In genomic region chr12:107685360-107686248, GRCh38 we compare ENCODE assay signal across 1 cellular context.
A peak's percentile ranks its signal among the peaks of the same experiment; 100 is the strongest.
TF ChIP-seq lines count a peak whose summit lies in the region.

TSS of gene PWP1 (plus strand) at chr12:107685799. CDS start at chr12:107685900, 101 bp downstream.

TF ChIP-seq in K562, 482 proteins besides CTCF, POLR2A, EP300 and RAD21 (continued from another document and continues in another):
- no peak for TF ChIP-seq ZNF224 (CRISPR knock-in tag; IDR thresholded peaks at IDR 0.05)
- TF ChIP-seq ZNF449 (CRISPR knock-in tag; IDR thresholded peaks at IDR 0.05), result no peak
- no peak for TF ChIP-seq SMARCA5 (IDR thresholded peaks at IDR 0.05)
- peak; percentile 18 for TF ChIP-seq ASH1L (IDR thresholded peaks at IDR 0.05; ENCODE audit: borderline replicate concordance, low read depth, partially characterized antibody)
- peak; percentile 93 for TF ChIP-seq RBFOX2 (IDR thresholded peaks at IDR 0.05; ENCODE audit: low read depth, low read length)
- 0 out of 2 replicates have a peak, but pooled peaks have one; percentile 36 for TF ChIP-seq KLF6 (CRISPR knock-in tag; IDR thresholded peaks at IDR 0.05; ENCODE audit: borderline replicate concordance)
- TF ChIP-seq ZNF263 (CRISPR knock-in tag; IDR thresholded peaks at IDR 0.05; ENCODE audit: borderline replicate concordance), result 0 out of 2 replicates have a peak, but pooled peaks have one; percentile 51
- TF ChIP-seq NR0B1 (IDR thresholded peaks at IDR 0.05; ENCODE audit: partially characterized antibody), result no peak
- TF ChIP-seq HCFC1 (IDR thresholded peaks at IDR 0.05; ENCODE audit: low read depth, low read length), result peak; percentile 87
- TF ChIP-seq ZHX1 (conservative IDR thresholded peaks at IDR 0.05; ENCODE audit: low read length), result 0 out of 2 replicates have a peak, but pooled peaks have one; percentile 69
- 0 out of 2 replicates have a peak, but pooled peaks have one; percentile 27 for TF ChIP-seq CHD2 (IDR thresholded peaks at IDR 0.05; ENCODE audit: low read depth, low read length)
- TF ChIP-seq MBD2 (IDR thresholded peaks at IDR 0.05; ENCODE audit: borderline replicate concordance, low read depth), result peak; percentile 67
- no peak for TF ChIP-seq HNRNPLL (IDR thresholded peaks at IDR 0.05; ENCODE audit: low read depth, low read length, poor library complexity, severe bottlenecking)
- no peak for TF ChIP-seq BRD9 (IDR thresholded peaks at IDR 0.05; ENCODE audit: low read depth, partially characterized antibody)
- no peak for TF ChIP-seq ZNF277 (CRISPR knock-in tag; IDR thresholded peaks at IDR 0.05; ENCODE audit: borderline replicate concordance)
- peak; percentile 75; the same call in 1 of the 2 replicates for TF ChIP-seq JUN (IDR thresholded peaks at IDR 0.05; ENCODE audit: borderline replicate concordance, low read depth, low read length)
- peak; percentile 66; the same call in 1 of the 2 replicates for TF ChIP-seq JUN (CRISPR knock-in tag; IDR thresholded peaks at IDR 0.05; ENCODE audit: borderline replicate concordance)
- peak; percentile 67; the same call in 1 of the 2 replicates for TF ChIP-seq PML (IDR thresholded peaks at IDR 0.05; ENCODE audit: low read length)
- peak; percentile 79 for TF ChIP-seq SP1 (CRISPR knock-in tag; IDR thresholded peaks at IDR 0.05)
- no peak for TF ChIP-seq ZNF239 (CRISPR knock-in tag; IDR thresholded peaks at IDR 0.05)
- TF ChIP-seq WHSC1 (IDR thresholded peaks at IDR 0.05; ENCODE audit: low read length), result no peak
- no peak for TF ChIP-seq SRSF1 (IDR thresholded peaks at IDR 0.05; ENCODE audit: low read depth, low read length)
- no peak for TF ChIP-seq CBFA2T3 (IDR thresholded peaks at IDR 0.05)
- TF ChIP-seq CBFB (CRISPR knock-in tag; IDR thresholded peaks at IDR 0.05), result peak; percentile 61
- TF ChIP-seq TFAP4 (CRISPR knock-in tag; IDR thresholded peaks at IDR 0.05; ENCODE audit: borderline replicate concordance), result peak; percentile 95
- TF ChIP-seq HIVEP1 (CRISPR knock-in tag; IDR thresholded peaks at IDR 0.05), result 0 out of 2 replicates have a peak, but pooled peaks have one; percentile 12
- TF ChIP-seq DIDO1 (tag; IDR thresholded peaks at IDR 0.05; ENCODE audit: low read depth), result peak; percentile 87
- TF ChIP-seq IRF2 (CRISPR knock-in tag; IDR thresholded peaks at IDR 0.05), result no peak
- TF ChIP-seq ERF (CRISPR knock-in tag; IDR thresholded peaks at IDR 0.05), result no peak
- TF ChIP-seq MGA (IDR thresholded peaks at IDR 0.05), result peak; percentile 79
- TF ChIP-seq HDAC1 (IDR thresholded peaks at IDR 0.05), result peak; percentile 47 to 99; a peak in 2 of 4 replicates
- TF ChIP-seq ZBTB11 (CRISPR knock-in tag; IDR thresholded peaks at IDR 0.05), result no peak; a peak in 1 of 6 replicates
- no peak for TF ChIP-seq ZNF436 (CRISPR knock-in tag; IDR thresholded peaks at IDR 0.05)
